ENCODE assay signal across 16 cellular contexts in the genomic region with DNA sequence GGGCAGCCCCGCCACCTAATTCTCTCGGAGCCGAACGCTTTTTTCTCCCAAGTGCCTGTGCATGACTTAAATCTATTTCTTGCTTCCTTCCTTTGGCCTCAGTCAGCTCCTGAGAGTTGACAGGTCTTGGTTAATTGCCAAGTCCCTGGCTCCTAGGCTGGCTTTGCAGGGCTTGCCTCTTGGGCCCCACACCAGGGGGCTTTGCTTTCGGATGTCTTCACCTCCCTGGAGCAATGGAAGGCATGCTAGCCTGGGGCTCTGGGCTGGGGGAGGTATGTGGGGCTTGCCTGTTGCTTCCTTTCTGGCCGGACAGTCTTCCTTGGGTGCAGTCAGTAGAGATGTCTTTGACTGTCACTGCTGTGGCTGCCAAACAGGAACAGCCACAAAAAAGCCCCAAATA. TPM values are rescaled to one million over a fixed set of nuclear protein-coding genes. Genes with fewer than 3 reads are reported as not detected.
DNase-seq lines count a peak whose midpoint lies in the region; ATAC-seq, FAIRE-seq and TF ChIP-seq lines count a peak whose summit lies in the region.
"Had no signal": no experiment of that assay in that cellular context is flagged by ENCODE, and none has a peak within 500 bp of the region (broad histone marks: within the 10 kb centered on the region; RNA-seq: fewer than 3 reads in every experiment).

No MANE protein-coding gene starts in this region.

- dilution Hi-C loops in endothelial cell of umbilical vein (cut with MboI; ENCODE audit: extremely low pct_ligation_motif_present, low sequenced_read_pairs) = no loop called here

- H3K9me3 ChIP-seq in Panc1 (ENCODE audit: control insufficient read depth, insufficient read depth, low read depth, low read length) = no peaks in the 10 kb centered on the region
- no peaks in the 10 kb centered on the region for H3K9me3 ChIP-seq in endothelial cell of umbilical vein (replicated peaks; ENCODE audit: control insufficient read depth, insufficient read depth, low read length)
- no peaks in the 10 kb centered on the region for H3K9me3 ChIP-seq in parathyroid adenoma (ENCODE audit: control insufficient read depth, low read length)
- H3K9me3 ChIP-seq in CD8-positive, alpha-beta T cell (ENCODE audit: low read length) = no peaks in the 10 kb centered on the region
- H3K9me3 ChIP-seq: right lobe of liver had no signal

- H2AFZ ChIP-seq in endothelial cell of umbilical vein (ENCODE audit: low read depth, low read length) (no peak overlapping the region), parathyroid adenoma (no peak overlapping the region)

- ATAC-seq in Panc1 (no peak), GM18873 (IDR thresholded peaks at IDR 0.05; ENCODE audit: low FRiP score, unreplicated experiment) (no peak)
- no peak for ATAC-seq in CD8-positive, alpha-beta T cell
- ATAC-seq: foreskin keratinocyte, right lobe of liver had no signal

- no peaks in the 10 kb centered on the region for H3K4me1 Mint-ChIP-seq in CD8-positive, alpha-beta T cell (ENCODE audit: low read depth)
- H3K4me1 Mint-ChIP-seq: activated B cell treated with CpG ODN at 0.5 μM for 24 hours had no signal

- peak overlapping the region; percentile 10 for H3K4me2 ChIP-seq in endothelial cell of umbilical vein (ENCODE audit: insufficient read depth, low read length)
- H3K4me2 ChIP-seq in parathyroid adenoma (ENCODE audit: low read length) = peak overlapping the region; percentile 30

- in situ Hi-C loops in Panc1 (cut with HindIII; ENCODE audit: low pct_unique_long_range_greater_than_20kb, low sequenced_read_pairs) = no loop called here

- CTCF ChIA-PET in Panc1 (lab: Charles Lee) = no interaction called here
- CTCF ChIA-PET in endothelial cell of umbilical vein (lab: Charles Lee) = interaction anchor here (0.8 to 12.0 kb wide), 10 partner anchors 8 to 37 kb away, joined by 3 to 138 read pairs (median 4); no protein-coding TSS in a partner anchor
- CTCF ChIA-PET in CD8-positive, alpha-beta T cell (lab: Charles Lee) = no interaction called here

- H3K79me2 ChIP-seq in endothelial cell of umbilical vein (ENCODE audit: control insufficient read depth, insufficient read depth, low read length) (no peaks in the 10 kb centered on the region), parathyroid adenoma (no peaks in the 10 kb centered on the region)

- H3K27me3 Mint-ChIP-seq in CD8-positive, alpha-beta T cell (ENCODE audit: low read depth) = peaks cover 16% of the 10 kb centered on the region
- H3K27me3 Mint-ChIP-seq: stimulated activated naive CD8-positive, alpha-beta T cell treated with anti-CD3 and anti-CD28 coated beads, Interleukin-15, Interleukin-2, amounts not matched to agents 100 ng/mL and 50 ng/mL, for 24 hours had no signal

- H3K36me3 Mint-ChIP-seq in CD8-positive, alpha-beta T cell = no peaks in the 10 kb centered on the region

- no peak overlapping the region for H3K4me3 ChIP-seq in Panc1 (ENCODE audit: low read depth in 2 of 2, low read length in 2 of 2)
- no peak overlapping the region for H3K4me3 ChIP-seq in endothelial cell of umbilical vein (replicated peaks in 1 of 3; ENCODE audit: insufficient read depth in 1 of 3, low read depth in 1 of 3, low read length in 3 of 3)
- H3K4me3 ChIP-seq in parathyroid adenoma (ENCODE audit: low read depth, low read length) = no peak overlapping the region
- no peak overlapping the region for H3K4me3 ChIP-seq in CD8-positive, alpha-beta T cell (ENCODE audit: low read depth, low read length)
- H3K4me3 ChIP-seq: right lobe of liver, SK-N-MC had no signal

- no TSS peak for BruUV-seq in Panc1 (replicated peaks; lab: Mats Ljungman, UMichigan)
- BruUV-seq in endothelial cell of umbilical vein (replicated peaks; lab: Mats Ljungman, UMichigan) = no TSS peak

- H3K4me3 Mint-ChIP-seq in CD8-positive, alpha-beta T cell = no peak overlapping the region
- H3K4me3 Mint-ChIP-seq: activated B cell treated with CpG ODN at 0.5 μM for 24 hours; H9; stimulated activated naive CD8-positive, alpha-beta T cell treated with anti-CD3 and anti-CD28 coated beads, Interleukin-15, Interleukin-2, amounts not matched to agents 100 ng/mL and 50 ng/mL, for 24 hours had no signal

- H3K4me1 ChIP-seq in Panc1 (ENCODE audit: control insufficient read depth, insufficient read depth, low read length) (peaks cover 75% of the 10 kb centered on the region), endothelial cell of umbilical vein (ENCODE audit: control insufficient read depth, extremely low read depth, insufficient read depth, low read length) (peaks cover 58% of the 10 kb centered on the region), parathyroid adenoma (peaks cover 21% of the 10 kb centered on the region)
- H3K4me1 ChIP-seq in CD8-positive, alpha-beta T cell (ENCODE audit: insufficient read depth, low read length) = no peaks in the 10 kb centered on the region
- H3K4me1 ChIP-seq: right lobe of liver had no signal

- intact Hi-C loops in Panc1 (cut with micrococcal nuclease; ENCODE audit: unreplicated experiment) = no loop called here
- intact Hi-C loops in endothelial cell of umbilical vein (cut with micrococcal nuclease) = no loop called here
- intact Hi-C loops in CD8-positive, alpha-beta T cell (cut with DNase I, micrococcal nuclease) = no loop called here

- TF ChIP-seq POLR2A in endothelial cell of umbilical vein (IDR thresholded peaks at IDR 0.05; ENCODE audit: low read depth, low read length) = no peak

- H3K9me1 ChIP-seq in endothelial cell of umbilical vein (replicated peaks; ENCODE audit: control insufficient read depth, extremely low read depth, insufficient read depth, low read length) = no peaks in the 10 kb centered on the region

- H3K27ac Mint-ChIP-seq in CD8-positive, alpha-beta T cell = no peak overlapping the region
- H3K27ac Mint-ChIP-seq: activated B cell treated with CpG ODN at 0.5 μM for 24 hours; H9; stimulated activated naive CD8-positive, alpha-beta T cell treated with anti-CD3 and anti-CD28 coated beads, Interleukin-15, Interleukin-2, amounts not matched to agents 100 ng/mL and 50 ng/mL, for 24 hours had no signal

- POLR2A ChIA-PET in Panc1 (lab: Charles Lee) = interaction anchor here (0.6 kb wide), 1 partner anchor 848 kb away, joined by 4 read pairs; no protein-coding TSS in a partner anchor
- POLR2A ChIA-PET in endothelial cell of umbilical vein (lab: Charles Lee) = no interaction called here
- POLR2A ChIA-PET in CD8-positive, alpha-beta T cell (lab: Charles Lee) = no interaction called here

- TF ChIP-seq CTCF in Panc1 (IDR thresholded peaks at IDR 0.05) = no peak
- no peak for TF ChIP-seq CTCF in endothelial cell of umbilical vein (IDR thresholded peaks at IDR 0.05; ENCODE audit: extremely low read depth in 1 of 2, insufficient read depth in 1 of 2, low read depth in 1 of 2, low read length in 2 of 2)
- TF ChIP-seq CTCF in parathyroid adenoma (IDR thresholded peaks at IDR 0.05) = no peak
- no peak for TF ChIP-seq CTCF in CD8-positive, alpha-beta T cell (IDR thresholded peaks at IDR 0.05)

- H3K9me3 Mint-ChIP-seq in CD8-positive, alpha-beta T cell = no peaks in the 10 kb centered on the region
- H3K9me3 Mint-ChIP-seq: activated B cell treated with CpG ODN at 0.5 μM for 24 hours; H9; stimulated activated naive CD8-positive, alpha-beta T cell treated with anti-CD3 and anti-CD28 coated beads, Interleukin-15, Interleukin-2, amounts not matched to agents 100 ng/mL and 50 ng/mL, for 24 hours had no signal

- H3K36me3 ChIP-seq in Panc1 (ENCODE audit: control insufficient read depth, insufficient read depth, low read length) (no peaks in the 10 kb centered on the region), endothelial cell of umbilical vein (ENCODE audit: control insufficient read depth in 2 of 2, extremely low read depth in 1 of 2, insufficient read depth in 2 of 2, low read length in 2 of 2) (no peaks in the 10 kb centered on the region), parathyroid adenoma (ENCODE audit: control insufficient read depth, insufficient read depth, low read length) (no peaks in the 10 kb centered on the region)
- H3K36me3 ChIP-seq in CD8-positive, alpha-beta T cell (ENCODE audit: insufficient read depth, low read length) = no peaks in the 10 kb centered on the region
- H3K36me3 ChIP-seq: right lobe of liver had no signal

- H3K27me3 ChIP-seq in Panc1 (ENCODE audit: control insufficient read depth, insufficient read depth, low read length) = no peaks in the 10 kb centered on the region
- no peaks in the 10 kb centered on the region for H3K27me3 ChIP-seq in endothelial cell of umbilical vein (ENCODE audit: control insufficient read depth in 2 of 2, insufficient read depth in 2 of 2, low read length in 2 of 2)
- no peaks in the 10 kb centered on the region for H3K27me3 ChIP-seq in parathyroid adenoma (ENCODE audit: control insufficient read depth, insufficient read depth, low read length)
- H3K27me3 ChIP-seq in CD8-positive, alpha-beta T cell (ENCODE audit: insufficient read depth, low read length) = no peaks in the 10 kb centered on the region
- H3K27me3 ChIP-seq: foreskin keratinocyte, right lobe of liver had no signal

- H4K20me1 ChIP-seq in endothelial cell of umbilical vein (replicated peaks; ENCODE audit: control insufficient read depth, extremely low read depth, insufficient read depth, low read length) = no peaks in the 10 kb centered on the region

- peak; percentile 92 for FAIRE-seq in endothelial cell of umbilical vein (lab: Jason Lieb, UNC)

- DNase-seq in GDM1 (lab: John Stamatoyannopoulos, UW) (peak; percentile 28), Panc1 (ENCODE audit: low read depth, low spot score) (no peak), endothelial cell of umbilical vein (ENCODE audit: low read depth, low spot score) (peak; percentile 70), NCI-H146 treated with DMSO at 0.1 percent for 48 hours (lab: John Stamatoyannopoulos, UW; ENCODE audit: unreplicated experiment) (no peak), NCI-H146 (lab: John Stamatoyannopoulos, UW) (no peak)
- DNase-seq in CD8-positive, alpha-beta T cell = no peak
- DNase-seq: activated B cell treated with CpG ODN at 0.5 μM for 24 hours, foreskin keratinocyte, H9, NCI-H1105 treated with DMSO at 0.1 percent for 48 hours, NCI-H748 treated with DMSO at 0.1 percent for 48 hours, right lobe of liver had no signal

- H3K9ac ChIP-seq in endothelial cell of umbilical vein (replicated peaks; ENCODE audit: extremely low read depth, insufficient read depth, low read length) (no peak overlapping the region), parathyroid adenoma (no peak overlapping the region)

- peak overlapping the region; percentile 95 for H3K27ac ChIP-seq in Panc1 (ENCODE audit: low read length)
- H3K27ac ChIP-seq in endothelial cell of umbilical vein (ENCODE audit: insufficient read depth, low read depth, low read length) = peak overlapping the region; percentile 87
- H3K27ac ChIP-seq in parathyroid adenoma = no peak overlapping the region
- H3K27ac ChIP-seq in CD8-positive, alpha-beta T cell (ENCODE audit: low read depth, low read length) = no peak overlapping the region
- H3K27ac ChIP-seq: foreskin keratinocyte, right lobe of liver, SK-N-MC had no signal

RNA-seq across cellular contexts. Expression of gene KRT80, which starts 2.2 kb away (rescaled TPM):
- total RNA-seq in Panc1 (2021; ENCODE audit: unreplicated experiment) (51.5 TPM), endothelial cell of umbilical vein (21.7 and 23.7 TPM in 2 replicates)
- polyA plus RNA-seq in Panc1 (2012; ENCODE audit: insufficient read length) = 30.3 TPM
- 12.3 and 13.6 TPM in 2 replicates for polyA plus RNA-seq in endothelial cell of umbilical vein
- 14.2 and 14.7 TPM in 2 replicates for polyA plus RNA-seq in endothelial cell of umbilical vein (2011; cell fraction: cytosol; rRNA removed)
- 21.6 and 24.7 TPM in 2 replicates for polyA plus RNA-seq in endothelial cell of umbilical vein (2011; cell fraction: nucleus; rRNA removed)
- 6.5 and 10.4 TPM in 2 replicates for polyA plus RNA-seq in endothelial cell of umbilical vein (2012)
- polyA minus RNA-seq in endothelial cell of umbilical vein = 11.6 and 14.8 TPM in 2 replicates
- 68.4 TPM for polyA minus RNA-seq in endothelial cell of umbilical vein (2011; cell fraction: cytosol; rRNA and poly(A)+ RNA removed)
- polyA minus RNA-seq in endothelial cell of umbilical vein (2011; cell fraction: nucleus; rRNA and poly(A)+ RNA removed) = 5.7 and 6.3 TPM in 2 replicates
- not detected for total RNA-seq in CD8-positive, alpha-beta T cell
- total RNA-seq: activated B cell treated with CpG ODN at 0.5 μM for 24 hours, H9 had no signal

RNA-seq across cellular contexts. Expression of gene KRT7, which starts 39.1 kb away (rescaled TPM):
- 16.8 TPM for total RNA-seq in Panc1 (2021; ENCODE audit: unreplicated experiment)
- 19.1 TPM for polyA plus RNA-seq in Panc1 (2012; ENCODE audit: insufficient read length)
- 293 and 420 TPM in 2 replicates for total RNA-seq in endothelial cell of umbilical vein
- 120 and 131 TPM in 2 replicates for polyA plus RNA-seq in endothelial cell of umbilical vein
- 170 and 179 TPM in 2 replicates for polyA plus RNA-seq in endothelial cell of umbilical vein (2011; cell fraction: cytosol; rRNA removed)
- 202 and 253 TPM in 2 replicates for polyA plus RNA-seq in endothelial cell of umbilical vein (2011; cell fraction: nucleus; rRNA removed)
- polyA plus RNA-seq in endothelial cell of umbilical vein (2012) = 398 and 588 TPM in 2 replicates
- 110 and 113 TPM in 2 replicates for polyA minus RNA-seq in endothelial cell of umbilical vein
- 331 TPM for polyA minus RNA-seq in endothelial cell of umbilical vein (2011; cell fraction: cytosol; rRNA and poly(A)+ RNA removed)
- 34.1 and 37.4 TPM in 2 replicates for polyA minus RNA-seq in endothelial cell of umbilical vein (2011; cell fraction: nucleus; rRNA and poly(A)+ RNA removed)
- total RNA-seq in CD8-positive, alpha-beta T cell = not detected

Comparison
In these comparisons a context has a peak if more than half of its experiments do, and no peak if none do; other contexts are left out.
1. DNase-seq: peak in GDM1 (single experiment) and endothelial cell of umbilical vein (single experiment); none in Panc1 (single experiment), NCI-H146 treated with DMSO at 0.1 percent for 48 hours (single experiment), CD8-positive, alpha-beta T cell (0 of 7) and NCI-H146 (single experiment).
2. H3K27ac ChIP-seq: peak in Panc1 (single experiment) and endothelial cell of umbilical vein (single experiment); none in parathyroid adenoma (single experiment) and CD8-positive, alpha-beta T cell (single experiment).
3. RNA of gene KRT80, which starts 2.2 kb away (total RNA-seq): 51.5 TPM in Panc1 (single experiment) and 21.7 to 23.7 TPM in endothelial cell of umbilical vein; not detected in CD8-positive, alpha-beta T cell; every median in the first group is over 10 times any median in the second.
4. RNA of gene KRT7, which starts 39.1 kb away (total RNA-seq): 293 to 420 TPM in endothelial cell of umbilical vein and 16.8 TPM in Panc1 (single experiment); not detected in CD8-positive, alpha-beta T cell; every median in the first group is over 10 times any median in the second.